29 cellular contexts compared by ENCODE assay signal in genomic region chr20:45077559-45077958, GRCh38. TPM values are rescaled to one million over a fixed set of nuclear protein-coding genes. Genes with fewer than 3 reads are reported as not detected.
"Had no signal": no experiment of that assay in that cellular context is flagged by ENCODE, and none has a peak within 500 bp of the region (broad histone marks: within the 10 kb centered on the region; RNA-seq: fewer than 3 reads in every experiment).

No MANE protein-coding gene starts in this region.

- H3K27me3 ChIP-seq: ascending aorta, cardiac muscle cell, SJCRH30 had no signal

- DNase-seq: activated CD4-positive, alpha-beta T cell treated with anti-CD3 and anti-CD28 coated beads, Interleukin-2, amount 10 ng/mL, durations not matched to agents 7 days and 5 days; activated CD4-positive, alpha-beta T cell treated with anti-CD3 and anti-CD28 coated beads, Interleukin-2, amount 50 U/mL, for 48 hours; activated CD8-positive, alpha-beta T cell treated with anti-CD3 and anti-CD28 coated beads, Interleukin-2, amount 10 ng/mL, durations not matched to agents 7 days and 5 days; activated effector memory CD4-positive, alpha-beta T cell treated with Interleukin-2 at 50 U/mL for 16 hours; activated naive CD4-positive, alpha-beta T cell treated with anti-CD3 and anti-CD28 coated beads, Interleukin-2, amount 10 ng/mL, durations not matched to agents 7 days and 5 days; activated naive CD8-positive, alpha-beta T cell treated with anti-CD3 and anti-CD28 coated beads, Interleukin-2, amount 10 ng/mL, durations not matched to agents 7 days and 5 days; activated T-cell treated with anti-CD3 and anti-CD28 coated beads, Interleukin-2, amount 50 U/mL, for 48 hours; amygdala; Karpas-422; NCI-H1092; NCI-H1436 treated with DMSO at 0.1 percent for 48 hours; NCI-H1694 treated with DMSO at 0.1 percent for 48 hours; NCI-H2029; NCI-H345; NCI-H524 treated with DMSO at 0.1 percent for 48 hours; SHP77; SJCRH30; T1000 had no signal

- H3K4me3 Mint-ChIP-seq: activated CD4-positive, alpha-beta T cell treated with anti-CD3 and anti-CD28 coated beads, Interleukin-2, amount 10 ng/mL, durations not matched to agents 7 days and 5 days; activated CD8-positive, alpha-beta T cell treated with anti-CD3 and anti-CD28 coated beads, Interleukin-2, amount 10 ng/mL, durations not matched to agents 7 days and 5 days; activated naive CD4-positive, alpha-beta T cell treated with anti-CD3 and anti-CD28 coated beads, Interleukin-2, amount 10 ng/mL, durations not matched to agents 7 days and 5 days; activated naive CD8-positive, alpha-beta T cell treated with anti-CD3 and anti-CD28 coated beads, Interleukin-2, amount 10 ng/mL, durations not matched to agents 7 days and 5 days; central memory CD8-positive, alpha-beta T cell had no signal

- H3K4me3 ChIP-seq: ascending aorta, cardiac muscle cell, SJCRH30, SK-N-MC had no signal

- H3K27ac Mint-ChIP-seq: activated CD4-positive, alpha-beta T cell treated with anti-CD3 and anti-CD28 coated beads, Interleukin-2, amount 10 ng/mL, durations not matched to agents 7 days and 5 days; activated CD8-positive, alpha-beta T cell treated with anti-CD3 and anti-CD28 coated beads, Interleukin-2, amount 10 ng/mL, durations not matched to agents 7 days and 5 days; activated naive CD4-positive, alpha-beta T cell treated with anti-CD3 and anti-CD28 coated beads, Interleukin-2, amount 10 ng/mL, durations not matched to agents 7 days and 5 days; activated naive CD8-positive, alpha-beta T cell treated with anti-CD3 and anti-CD28 coated beads, Interleukin-2, amount 10 ng/mL, durations not matched to agents 7 days and 5 days had no signal

- H3K4me1 Mint-ChIP-seq: activated naive CD4-positive, alpha-beta T cell treated with anti-CD3 and anti-CD28 coated beads, Interleukin-2, amount 10 ng/mL, durations not matched to agents 7 days and 5 days had no signal

- H3K4me1 ChIP-seq: ascending aorta, SJCRH30 had no signal

- H3K27me3 Mint-ChIP-seq: activated CD4-positive, alpha-beta T cell treated with anti-CD3 and anti-CD28 coated beads, Interleukin-2, amount 10 ng/mL, durations not matched to agents 7 days and 5 days; activated naive CD4-positive, alpha-beta T cell treated with anti-CD3 and anti-CD28 coated beads, Interleukin-2, amount 10 ng/mL, durations not matched to agents 7 days and 5 days; activated naive CD8-positive, alpha-beta T cell treated with anti-CD3 and anti-CD28 coated beads, Interleukin-2, amount 10 ng/mL, durations not matched to agents 7 days and 5 days; central memory CD8-positive, alpha-beta T cell had no signal

- ATAC-seq: activated CD8-positive, alpha-beta T cell treated with anti-CD3 and anti-CD28 coated beads, Interleukin-2, amount 10 ng/mL, durations not matched to agents 7 days and 5 days; Panc1 had no signal

- H3K27ac ChIP-seq: ascending aorta, cardiac muscle cell, SJCRH30, SK-N-MC had no signal

RNA-seq across cellular contexts. Expression of gene KCNS1, which starts 23.4 kb away (rescaled TPM):
- total RNA-seq: activated CD4-positive, alpha-beta T cell treated with anti-CD3 and anti-CD28 coated beads, Interleukin-2, amount 10 ng/mL, durations not matched to agents 7 days and 5 days; ascending aorta; cardiac muscle cell; MCF 10A; NCI-H460; SJCRH30 had no signal
- polyA plus RNA-seq: cardiac muscle cell had no signal

RNA-seq across cellular contexts. Expression of gene WFDC5, which starts 37.4 kb away (rescaled TPM):
- total RNA-seq: activated CD4-positive, alpha-beta T cell treated with anti-CD3 and anti-CD28 coated beads, Interleukin-2, amount 10 ng/mL, durations not matched to agents 7 days and 5 days; activated CD8-positive, alpha-beta T cell treated with anti-CD3 and anti-CD28 coated beads, Interleukin-2, amount 10 ng/mL, durations not matched to agents 7 days and 5 days; activated naive CD8-positive, alpha-beta T cell treated with anti-CD3 and anti-CD28 coated beads, Interleukin-2, amount 10 ng/mL, durations not matched to agents 7 days and 5 days; ascending aorta; cardiac muscle cell; MCF 10A; NCI-H460; RPMI7951; SJCRH30; T-helper 1 cell treated with Interleukin-12 subunit alpha and Interleukin-12 subunit beta and Interleukin-4 antibody, amounts not matched to agents 30 ng/mL and 1 ng/mL, for 36 hours; T-helper 2 cell treated with Interferon-gamma antibody and Interleukin-4, amounts not matched to agents 100 ng/mL and 5 ng/mL, for 36 hours had no signal
- polyA plus RNA-seq: adipose tissue, cardiac muscle cell had no signal

RNA-seq across cellular contexts. Expression of gene WFDC12, which starts 46.7 kb away (rescaled TPM):
- total RNA-seq: activated CD4-positive, alpha-beta T cell treated with anti-CD3 and anti-CD28 coated beads, Interleukin-2, amount 10 ng/mL, durations not matched to agents 7 days and 5 days; activated CD8-positive, alpha-beta T cell treated with anti-CD3 and anti-CD28 coated beads, Interleukin-2, amount 10 ng/mL, durations not matched to agents 7 days and 5 days; activated naive CD8-positive, alpha-beta T cell treated with anti-CD3 and anti-CD28 coated beads, Interleukin-2, amount 10 ng/mL, durations not matched to agents 7 days and 5 days; ascending aorta; cardiac muscle cell; MCF 10A; NCI-H460; RPMI7951; SJCRH30; T-helper 1 cell treated with Interleukin-12 subunit alpha and Interleukin-12 subunit beta and Interleukin-4 antibody, amounts not matched to agents 30 ng/mL and 1 ng/mL, for 36 hours; T-helper 2 cell treated with Interferon-gamma antibody and Interleukin-4, amounts not matched to agents 100 ng/mL and 5 ng/mL, for 36 hours had no signal
- polyA plus RNA-seq: adipose tissue, cardiac muscle cell had no signal
